In genomic region chr1:175297291-175297690, GRCh38 we compare ENCODE assay signal across 30 cellular contexts.
"Had no signal": no experiment of that assay in that cellular context is flagged by ENCODE, and none has a peak within 500 bp of the region (broad histone marks: within the 10 kb centered on the region; RNA-seq: fewer than 3 reads in every experiment).

No MANE protein-coding gene starts in this region.

- H3K27ac ChIP-seq: ascending aorta, body of pancreas, SJCRH30 had no signal

- H3K4me3 Mint-ChIP-seq: activated B cell treated with CpG ODN at 0.5 μM for 24 hours; activated naive CD4-positive, alpha-beta T cell treated with anti-CD3 and anti-CD28 coated beads, Interleukin-2, amount 10 ng/mL, durations not matched to agents 7 days and 5 days; activated T-helper 17 cell treated with anti-CD3 and anti-CD28 coated beads, Interleukin-2, amount 50 U/mL, for 72 hours; IgD-negative memory B cell had no signal

- DNase-seq: activated B cell treated with CpG ODN at 0.5 μM for 24 hours; activated CD4-positive, alpha-beta T cell treated with anti-CD3 and anti-CD28 coated beads for 1 hour; activated CD8-positive, alpha-beta memory T cell treated with anti-CD3 and anti-CD28 coated beads for 24 hours; activated gamma-delta T cell; activated naive CD4-positive, alpha-beta T cell treated with anti-CD3 and anti-CD28 coated beads, Interleukin-2, amount 10 ng/mL, durations not matched to agents 7 days and 5 days; activated T-cell treated with anti-CD3 and anti-CD28 coated beads, Interleukin-2, amount 50 U/mL, for 48 hours; amniotic stem cell; body of pancreas; MG63; MV-4-11; NCI-H1092 treated with DMSO at 0.1 percent for 48 hours; NCI-H1417 treated with DMSO at 0.1 percent for 48 hours; NCI-H1694; NCI-H2029; NCI-H2107; NCI-H2171 treated with DMSO at 0.1 percent for 48 hours; NCI-H226; NCI-H526; NCI-H774; OCI-M1; Right ventricle myocardium superior; RPMI8226; SJCRH30; SK-N-SH; T-helper 2 cell; T1000 had no signal

- H3K27me3 ChIP-seq: ascending aorta, body of pancreas, MG63, SJCRH30 had no signal

- H3K4me1 ChIP-seq: ascending aorta, body of pancreas, SJCRH30 had no signal

- H3K4me3 ChIP-seq: ascending aorta, body of pancreas, MG63, SJCRH30 had no signal

- H3K9me3 ChIP-seq: body of pancreas, MG63, SJCRH30, SK-N-SH had no signal

- H3K4me1 Mint-ChIP-seq: activated B cell treated with CpG ODN at 0.5 μM for 24 hours had no signal

- H3K9me3 Mint-ChIP-seq: activated T-helper 17 cell treated with anti-CD3 and anti-CD28 coated beads, Interleukin-2, amount 50 U/mL, for 72 hours had no signal

- H3K36me3 ChIP-seq: ascending aorta, MG63, SJCRH30 had no signal

- H3K27me3 Mint-ChIP-seq: activated B cell treated with CpG ODN at 0.5 μM for 24 hours; activated T-helper 17 cell treated with anti-CD3 and anti-CD28 coated beads, Interleukin-2, amount 50 U/mL, for 72 hours had no signal

- H3K27ac Mint-ChIP-seq: activated B cell treated with CpG ODN at 0.5 μM for 24 hours; activated naive CD4-positive, alpha-beta T cell treated with anti-CD3 and anti-CD28 coated beads, Interleukin-2, amount 10 ng/mL, durations not matched to agents 7 days and 5 days; activated T-helper 17 cell treated with anti-CD3 and anti-CD28 coated beads, Interleukin-2, amount 50 U/mL, for 72 hours; IgD-negative memory B cell had no signal

- ATAC-seq: activated T-helper 17 cell treated with anti-CD3 and anti-CD28 coated beads, Interleukin-2, amount 50 U/mL, for 72 hours; body of pancreas; Panc1 had no signal
